In the genomic region with DNA sequence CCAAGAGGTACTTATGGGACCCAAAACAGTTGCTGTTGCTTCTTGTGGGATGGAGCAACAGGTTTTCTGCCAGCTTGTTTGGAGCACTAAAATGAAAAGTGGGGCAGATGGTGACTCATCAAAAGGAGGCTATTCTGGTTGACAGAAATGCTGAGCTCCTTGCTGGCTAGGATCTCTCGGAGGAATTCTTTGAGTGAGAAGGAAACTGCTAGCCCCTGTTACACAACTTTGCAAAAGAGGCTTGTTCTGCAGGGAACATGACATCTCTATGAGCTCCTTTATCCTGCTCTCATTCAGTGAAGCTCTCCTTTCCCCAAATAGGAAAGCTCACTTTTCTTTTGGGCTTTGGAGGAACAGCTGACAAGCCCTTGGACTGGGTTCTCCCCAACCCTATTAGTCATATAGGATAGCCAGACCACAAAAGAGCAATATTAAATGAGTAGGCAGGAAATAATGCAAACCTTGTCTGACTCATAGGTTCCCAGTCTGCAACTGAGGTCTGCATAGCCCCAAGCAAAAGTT, we compare ENCODE assay signal across 9 cellular contexts.
DNase-seq lines count a peak whose midpoint lies in the region; ATAC-seq and TF ChIP-seq lines count a peak whose summit lies in the region.
"Had no signal": no experiment of that assay in that cellular context is flagged by ENCODE, and none has a peak within 500 bp of the region (broad histone marks: within the 10 kb centered on the region; RNA-seq: fewer than 3 reads in every experiment).

No MANE protein-coding gene starts in this region.

- no peak overlapping the region for H3K4me3 ChIP-seq in foreskin fibroblast (ENCODE audit: low read depth in 1 of 2, low read length in 2 of 2)

- H3K9me3 Mint-ChIP-seq in activated T-cell treated with anti-CD3 and anti-CD28 coated beads, Interleukin-2, amount 50 U/mL, for 72 hours, result no peaks in the 10 kb centered on the region
- H3K9me3 Mint-ChIP-seq: T-helper 2 cell treated with Interferon-gamma antibody and Interleukin-4, amounts not matched to agents 5 μg/mL and 100 μg/mL, for 36 hours had no signal

- H3K36me3 Mint-ChIP-seq in activated T-cell treated with anti-CD3 and anti-CD28 coated beads, Interleukin-2, amount 50 U/mL, for 72 hours (ENCODE audit: insufficient read depth in 2 of 2), result no peaks in the 10 kb centered on the region

- no peak overlapping the region for H3K27ac Mint-ChIP-seq in activated T-cell treated with anti-CD3 and anti-CD28 coated beads, Interleukin-2, amount 50 U/mL, for 72 hours
- H3K27ac Mint-ChIP-seq: T-helper 2 cell treated with Interferon-gamma antibody and Interleukin-4, amounts not matched to agents 5 μg/mL and 100 μg/mL, for 36 hours had no signal

- no peaks in the 10 kb centered on the region for H3K4me1 Mint-ChIP-seq in activated T-cell treated with anti-CD3 and anti-CD28 coated beads, Interleukin-2, amount 50 U/mL, for 72 hours (ENCODE audit: low read depth)

- TF ChIP-seq CTCF in foreskin fibroblast (IDR thresholded peaks at IDR 0.05; ENCODE audit: low read depth, low read length), result no peak

- no peak for DNase-seq in activated T-cell treated with anti-CD3 and anti-CD28 coated beads, Interleukin-2, amount 50 U/mL, for 72 hours
- no peak for DNase-seq in activated T-cell treated with anti-CD3 and anti-CD28 coated beads for 4 hours
- peak; percentile 86 to 90 for DNase-seq in foreskin fibroblast
- peak; percentile 77 for DNase-seq in superior temporal gyrus (ENCODE audit: extremely low spot score)
- DNase-seq in NCI-H2171 treated with DMSO at 0.1 percent for 48 hours (lab: John Stamatoyannopoulos, UW), result no peak
- DNase-seq in SKM-1 (lab: John Stamatoyannopoulos, UW; ENCODE audit: unreplicated experiment), result no peak
- no peak for DNase-seq in NCI-H1105 treated with DMSO at 0.1 percent for 48 hours (lab: John Stamatoyannopoulos, UW)

- no peak overlapping the region for H3K4me3 Mint-ChIP-seq in activated T-cell treated with anti-CD3 and anti-CD28 coated beads, Interleukin-2, amount 50 U/mL, for 72 hours
- H3K4me3 Mint-ChIP-seq: T-helper 2 cell treated with Interferon-gamma antibody and Interleukin-4, amounts not matched to agents 5 μg/mL and 100 μg/mL, for 36 hours had no signal

- H3K27me3 Mint-ChIP-seq in activated T-cell treated with anti-CD3 and anti-CD28 coated beads, Interleukin-2, amount 50 U/mL, for 72 hours (ENCODE audit: low read depth), result no peaks in the 10 kb centered on the region

- ATAC-seq in activated T-cell treated with anti-CD3 and anti-CD28 coated beads, Interleukin-2, amount 50 U/mL, for 72 hours (replicated peaks in 1 of 2), result peak; percentile 25 to 94
- peak; percentile 95 for ATAC-seq in SK-N-SH treated with all-trans-retinoic acid at 6 μM for 48 hours

TF ChIP-seq in SK-N-SH treated with all-trans-retinoic acid at 6 μM for 48 hours, 23 proteins besides CTCF, POLR2A, EP300 and RAD21:
- TF ChIP-seq, protein P1, sequence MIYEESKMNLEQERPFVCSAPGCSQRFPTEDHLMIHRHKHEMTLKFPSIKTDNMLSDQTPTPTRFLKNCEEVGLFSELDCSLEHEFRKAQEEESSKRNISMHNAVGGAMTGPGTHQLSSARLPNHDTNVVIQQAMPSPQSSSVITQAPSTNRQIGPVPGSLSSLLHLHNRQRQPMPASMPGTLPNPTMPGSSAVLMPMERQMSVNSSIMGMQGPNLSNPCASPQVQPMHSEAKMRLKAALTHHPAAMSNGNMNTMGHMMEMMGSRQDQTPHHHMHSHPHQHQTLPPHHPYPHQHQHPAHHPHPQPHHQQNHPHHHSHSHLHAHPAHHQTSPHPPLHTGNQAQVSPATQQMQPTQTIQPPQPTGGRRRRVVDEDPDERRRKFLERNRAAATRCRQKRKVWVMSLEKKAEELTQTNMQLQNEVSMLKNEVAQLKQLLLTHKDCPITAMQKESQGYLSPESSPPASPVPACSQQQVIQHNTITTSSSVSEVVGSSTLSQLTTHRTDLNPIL (CRISPR knock-in tag; IDR thresholded peaks at IDR 0.05; ENCODE audit: low read depth), result no peak
- TF ChIP-seq ISL1 (CRISPR knock-in tag; IDR thresholded peaks at IDR 0.05), result no peak
- TF ChIP-seq ZNF70 (CRISPR knock-in tag; IDR thresholded peaks at IDR 0.05), result no peak
- TF ChIP-seq CSDC2 (CRISPR knock-in tag; IDR thresholded peaks at IDR 0.05), result no peak
- TF ChIP-seq, protein P2, sequence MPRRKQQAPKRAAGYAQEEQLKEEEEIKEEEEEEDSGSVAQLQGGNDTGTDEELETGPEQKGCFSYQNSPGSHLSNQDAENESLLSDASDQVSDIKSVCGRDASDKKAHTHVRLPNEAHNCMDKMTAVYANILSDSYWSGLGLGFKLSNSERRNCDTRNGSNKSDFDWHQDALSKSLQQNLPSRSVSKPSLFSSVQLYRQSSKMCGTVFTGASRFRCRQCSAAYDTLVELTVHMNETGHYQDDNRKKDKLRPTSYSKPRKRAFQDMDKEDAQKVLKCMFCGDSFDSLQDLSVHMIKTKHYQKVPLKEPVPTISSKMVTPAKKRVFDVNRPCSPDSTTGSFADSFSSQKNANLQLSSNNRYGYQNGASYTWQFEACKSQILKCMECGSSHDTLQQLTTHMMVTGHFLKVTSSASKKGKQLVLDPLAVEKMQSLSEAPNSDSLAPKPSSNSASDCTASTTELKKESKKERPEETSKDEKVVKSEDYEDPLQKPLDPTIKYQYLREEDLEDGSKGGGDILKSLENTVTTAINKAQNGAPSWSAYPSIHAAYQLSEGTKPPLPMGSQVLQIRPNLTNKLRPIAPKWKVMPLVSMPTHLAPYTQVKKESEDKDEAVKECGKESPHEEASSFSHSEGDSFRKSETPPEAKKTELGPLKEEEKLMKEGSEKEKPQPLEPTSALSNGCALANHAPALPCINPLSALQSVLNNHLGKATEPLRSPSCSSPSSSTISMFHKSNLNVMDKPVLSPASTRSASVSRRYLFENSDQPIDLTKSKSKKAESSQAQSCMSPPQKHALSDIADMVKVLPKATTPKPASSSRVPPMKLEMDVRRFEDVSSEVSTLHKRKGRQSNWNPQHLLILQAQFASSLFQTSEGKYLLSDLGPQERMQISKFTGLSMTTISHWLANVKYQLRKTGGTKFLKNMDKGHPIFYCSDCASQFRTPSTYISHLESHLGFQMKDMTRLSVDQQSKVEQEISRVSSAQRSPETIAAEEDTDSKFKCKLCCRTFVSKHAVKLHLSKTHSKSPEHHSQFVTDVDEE (CRISPR knock-in tag; IDR thresholded peaks at IDR 0.05), result no peak
- no peak for TF ChIP-seq TOX (CRISPR knock-in tag; IDR thresholded peaks at IDR 0.05; ENCODE audit: borderline replicate concordance)
- TF ChIP-seq OSR1 (CRISPR knock-in tag; IDR thresholded peaks at IDR 0.05), result no peak
- TF ChIP-seq ESRRG (CRISPR knock-in tag; IDR thresholded peaks at IDR 0.05), result no peak
- TF ChIP-seq TCF4 (CRISPR knock-in tag; IDR thresholded peaks at IDR 0.05; ENCODE audit: borderline replicate concordance), result no peak
- no peak for TF ChIP-seq ZFP3 (CRISPR knock-in tag; IDR thresholded peaks at IDR 0.05)
- no peak for TF ChIP-seq ZNF8 (CRISPR knock-in tag; IDR thresholded peaks at IDR 0.05)
- no peak for TF ChIP-seq GLIS3 (CRISPR knock-in tag; IDR thresholded peaks at IDR 0.05)
- TF ChIP-seq, protein P3, sequence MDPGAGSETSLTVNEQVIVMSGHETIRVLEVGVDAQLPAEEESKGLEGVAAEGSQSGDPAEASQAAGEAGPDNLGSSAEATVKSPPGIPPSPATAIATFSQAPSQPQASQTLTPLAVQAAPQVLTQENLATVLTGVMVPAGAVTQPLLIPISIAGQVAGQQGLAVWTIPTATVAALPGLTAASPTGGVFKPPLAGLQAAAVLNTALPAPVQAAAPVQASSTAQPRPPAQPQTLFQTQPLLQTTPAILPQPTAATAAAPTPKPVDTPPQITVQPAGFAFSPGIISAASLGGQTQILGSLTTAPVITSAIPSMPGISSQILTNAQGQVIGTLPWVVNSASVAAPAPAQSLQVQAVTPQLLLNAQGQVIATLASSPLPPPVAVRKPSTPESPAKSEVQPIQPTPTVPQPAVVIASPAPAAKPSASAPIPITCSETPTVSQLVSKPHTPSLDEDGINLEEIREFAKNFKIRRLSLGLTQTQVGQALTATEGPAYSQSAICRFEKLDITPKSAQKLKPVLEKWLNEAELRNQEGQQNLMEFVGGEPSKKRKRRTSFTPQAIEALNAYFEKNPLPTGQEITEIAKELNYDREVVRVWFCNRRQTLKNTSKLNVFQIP (CRISPR knock-in tag; IDR thresholded peaks at IDR 0.05; ENCODE audit: borderline replicate concordance, low read depth), result no peak
- no peak for TF ChIP-seq BACH2 (CRISPR knock-in tag; IDR thresholded peaks at IDR 0.05; ENCODE audit: borderline replicate concordance)
- TF ChIP-seq RARB (CRISPR knock-in tag; IDR thresholded peaks at IDR 0.05), result no peak
- TF ChIP-seq ZNF565 (CRISPR knock-in tag; conservative IDR thresholded peaks at IDR 0.05; ENCODE audit: low read depth), result no peak
- TF ChIP-seq SNAI2 (CRISPR knock-in tag; IDR thresholded peaks at IDR 0.05), result no peak

Comparison
In these comparisons a context has a peak if more than half of its experiments do, and no peak if none do; other contexts are left out.
1. DNase-seq: peak in foreskin fibroblast (2 of 2) and superior temporal gyrus (single experiment); none in activated T-cell treated with anti-CD3 and anti-CD28 coated beads, Interleukin-2, amount 50 U/mL, for 72 hours (0 of 2), activated T-cell treated with anti-CD3 and anti-CD28 coated beads for 4 hours (single experiment), NCI-H2171 treated with DMSO at 0.1 percent for 48 hours (single experiment), SKM-1 (single experiment) and NCI-H1105 treated with DMSO at 0.1 percent for 48 hours (single experiment).